ENCODE assay signal across 18 cellular contexts in genomic region chr12:51075390-51075789, GRCh38.
"Had no signal": no experiment of that assay in that cellular context is flagged by ENCODE, and none has a peak within 500 bp of the region (broad histone marks: within the 10 kb centered on the region; RNA-seq: fewer than 3 reads in every experiment).

No MANE protein-coding gene starts in this region.

- H3K27ac Mint-ChIP-seq: activated CD8-positive, alpha-beta memory T cell treated with anti-CD3 and anti-CD28 coated beads, Interleukin-2, amount 10 ng/mL, durations not matched to agents 7 days and 5 days; naive B cell; stimulated activated naive CD8-positive, alpha-beta T cell treated with anti-CD3 and anti-CD28 coated beads, Interleukin-15, amount 100 ng/mL, for 72 hours had no signal

- H2AFZ ChIP-seq: parathyroid adenoma had no signal

- H3K27me3 ChIP-seq: body of pancreas, heart left ventricle, SJSA1, testis had no signal

- ATAC-seq: activated CD8-positive, alpha-beta memory T cell treated with anti-CD3 and anti-CD28 coated beads, Interleukin-2, amount 10 ng/mL, durations not matched to agents 7 days and 5 days; body of pancreas; stimulated activated naive CD8-positive, alpha-beta T cell treated with anti-CD3 and anti-CD28 coated beads, Interleukin-15, amount 100 ng/mL, for 72 hours had no signal

- H3K4me3 ChIP-seq: body of pancreas, heart left ventricle, SJSA1, testis had no signal

- H3K27me3 Mint-ChIP-seq: activated CD4-positive, alpha-beta memory T cell treated with anti-CD3 and anti-CD28 coated beads for 36 hours; activated CD8-positive, alpha-beta memory T cell treated with anti-CD3 and anti-CD28 coated beads, Interleukin-2, amount 10 ng/mL, durations not matched to agents 7 days and 5 days; activated naive CD4-positive, alpha-beta T cell treated with anti-CD3 and anti-CD28 coated beads, Interleukin-2, amount 50 U/mL, for 24 hours; central memory CD8-positive, alpha-beta T cell; naive B cell; stimulated activated naive CD8-positive, alpha-beta T cell treated with anti-CD3 and anti-CD28 coated beads, Interleukin-15, amount 100 ng/mL, for 72 hours had no signal

- H3K9ac ChIP-seq: parathyroid adenoma had no signal

- H3K27ac ChIP-seq: body of pancreas, parathyroid adenoma, SJSA1, testis, VCaP had no signal

- H3K9me3 Mint-ChIP-seq: activated CD4-positive, alpha-beta memory T cell treated with anti-CD3 and anti-CD28 coated beads for 36 hours; activated naive CD4-positive, alpha-beta T cell treated with anti-CD3 and anti-CD28 coated beads, Interleukin-2, amount 50 U/mL, for 24 hours; central memory CD8-positive, alpha-beta T cell; naive B cell; stimulated activated naive CD8-positive, alpha-beta T cell treated with anti-CD3 and anti-CD28 coated beads, Interleukin-15, amount 100 ng/mL, for 72 hours had no signal

- H3K36me3 Mint-ChIP-seq: activated naive CD4-positive, alpha-beta T cell treated with anti-CD3 and anti-CD28 coated beads, Interleukin-2, amount 50 U/mL, for 24 hours; naive B cell had no signal

- DNase-seq: activated CD4-positive, alpha-beta memory T cell treated with anti-CD3 and anti-CD28 coated beads for 36 hours; activated CD8-positive, alpha-beta memory T cell treated with anti-CD3 and anti-CD28 coated beads, Interleukin-2, amount 10 ng/mL, durations not matched to agents 7 days and 5 days; activated effector memory CD4-positive, alpha-beta T cell treated with anti-CD3 and anti-CD28 coated beads, Interleukin-2, amount 50 U/mL, for 16 hours; activated T-cell treated with anti-CD3 and anti-CD28 coated beads, Interleukin-2, amount 50 U/mL, for 1 hour; amniotic stem cell; body of pancreas; effector memory CD4-positive, alpha-beta T cell; heart left ventricle; islet precursor cell; mammary epithelial cell; naive B cell; stimulated activated naive CD8-positive, alpha-beta T cell treated with anti-CD3 and anti-CD28 coated beads, Interleukin-15, amount 100 ng/mL, for 72 hours; testis had no signal

- H3K9me3 ChIP-seq: body of pancreas, heart left ventricle, SJSA1, testis had no signal

- H3K4me3 Mint-ChIP-seq: activated CD4-positive, alpha-beta memory T cell treated with anti-CD3 and anti-CD28 coated beads for 36 hours; activated CD8-positive, alpha-beta memory T cell treated with anti-CD3 and anti-CD28 coated beads, Interleukin-2, amount 10 ng/mL, durations not matched to agents 7 days and 5 days; central memory CD8-positive, alpha-beta T cell; naive B cell; stimulated activated naive CD8-positive, alpha-beta T cell treated with anti-CD3 and anti-CD28 coated beads, Interleukin-15, amount 100 ng/mL, for 72 hours had no signal

- H3K4me1 ChIP-seq: SJSA1 had no signal
